1 cellular context compared by ENCODE assay signal in the genomic region with DNA sequence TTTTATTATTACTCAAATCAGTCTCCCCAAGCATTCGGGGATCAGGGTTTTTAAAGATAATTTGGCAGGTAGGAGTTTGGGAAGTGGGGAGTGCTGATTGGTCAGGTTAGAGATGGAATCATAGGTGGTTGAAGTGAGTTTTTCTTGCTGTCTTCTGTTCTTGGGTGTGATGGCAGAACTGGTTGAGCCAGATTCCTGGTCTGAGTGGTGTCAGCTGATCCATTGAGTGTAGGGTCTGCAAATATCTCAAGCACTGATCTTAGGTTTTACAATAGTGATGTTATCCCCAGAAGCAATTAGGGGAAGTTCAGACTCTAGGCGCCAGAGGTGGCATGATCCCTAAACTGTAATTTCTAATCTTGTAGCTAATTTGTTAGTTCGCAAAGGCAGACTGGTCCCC.
TF ChIP-seq lines count a peak whose summit lies in the region.

No MANE protein-coding gene starts in this region.

TF ChIP-seq in K562, 482 proteins besides CTCF, POLR2A, EP300 and RAD21:
- TF ChIP-seq MCM3 (IDR thresholded peaks at IDR 0.05) (no peak), ZNF274 (IDR thresholded peaks at IDR 0.05; ENCODE audit: borderline replicate concordance, low read depth, low read length) (no peak), CHD2 (IDR thresholded peaks at IDR 0.05; ENCODE audit: low read depth, low read length) (no peak), SAFB (IDR thresholded peaks at IDR 0.05; ENCODE audit: borderline replicate concordance, low read depth, low read length) (no peak), MECOM (CRISPR knock-in tag; IDR thresholded peaks at IDR 0.05) (no peak), TARDBP (IDR thresholded peaks at IDR 0.05) (no peak), HNRNPLL (IDR thresholded peaks at IDR 0.05; ENCODE audit: low read depth, low read length, poor library complexity, severe bottlenecking) (no peak), E2F8 (IDR thresholded peaks at IDR 0.05; ENCODE audit: low read depth, partially characterized antibody) (no peak), ZNF668 (CRISPR knock-in tag; IDR thresholded peaks at IDR 0.05) (no peak), NFIX (CRISPR knock-in tag; IDR thresholded peaks at IDR 0.05; ENCODE audit: low read depth) (no peak), MCM5 (IDR thresholded peaks at IDR 0.05; ENCODE audit: low read depth) (no peak), GTF2E2 (tag; IDR thresholded peaks at IDR 0.05) (no peak), VEZF1 (CRISPR knock-in tag; IDR thresholded peaks at IDR 0.05) (no peak), RBM15 (IDR thresholded peaks at IDR 0.05; ENCODE audit: insufficient read depth, low read length) (no peak), CXXC5 (CRISPR knock-in tag; IDR thresholded peaks at IDR 0.05) (no peak), HES1 (IDR thresholded peaks at IDR 0.05; ENCODE audit: low read depth) (no peak)
- TF ChIP-seq, protein P1, sequence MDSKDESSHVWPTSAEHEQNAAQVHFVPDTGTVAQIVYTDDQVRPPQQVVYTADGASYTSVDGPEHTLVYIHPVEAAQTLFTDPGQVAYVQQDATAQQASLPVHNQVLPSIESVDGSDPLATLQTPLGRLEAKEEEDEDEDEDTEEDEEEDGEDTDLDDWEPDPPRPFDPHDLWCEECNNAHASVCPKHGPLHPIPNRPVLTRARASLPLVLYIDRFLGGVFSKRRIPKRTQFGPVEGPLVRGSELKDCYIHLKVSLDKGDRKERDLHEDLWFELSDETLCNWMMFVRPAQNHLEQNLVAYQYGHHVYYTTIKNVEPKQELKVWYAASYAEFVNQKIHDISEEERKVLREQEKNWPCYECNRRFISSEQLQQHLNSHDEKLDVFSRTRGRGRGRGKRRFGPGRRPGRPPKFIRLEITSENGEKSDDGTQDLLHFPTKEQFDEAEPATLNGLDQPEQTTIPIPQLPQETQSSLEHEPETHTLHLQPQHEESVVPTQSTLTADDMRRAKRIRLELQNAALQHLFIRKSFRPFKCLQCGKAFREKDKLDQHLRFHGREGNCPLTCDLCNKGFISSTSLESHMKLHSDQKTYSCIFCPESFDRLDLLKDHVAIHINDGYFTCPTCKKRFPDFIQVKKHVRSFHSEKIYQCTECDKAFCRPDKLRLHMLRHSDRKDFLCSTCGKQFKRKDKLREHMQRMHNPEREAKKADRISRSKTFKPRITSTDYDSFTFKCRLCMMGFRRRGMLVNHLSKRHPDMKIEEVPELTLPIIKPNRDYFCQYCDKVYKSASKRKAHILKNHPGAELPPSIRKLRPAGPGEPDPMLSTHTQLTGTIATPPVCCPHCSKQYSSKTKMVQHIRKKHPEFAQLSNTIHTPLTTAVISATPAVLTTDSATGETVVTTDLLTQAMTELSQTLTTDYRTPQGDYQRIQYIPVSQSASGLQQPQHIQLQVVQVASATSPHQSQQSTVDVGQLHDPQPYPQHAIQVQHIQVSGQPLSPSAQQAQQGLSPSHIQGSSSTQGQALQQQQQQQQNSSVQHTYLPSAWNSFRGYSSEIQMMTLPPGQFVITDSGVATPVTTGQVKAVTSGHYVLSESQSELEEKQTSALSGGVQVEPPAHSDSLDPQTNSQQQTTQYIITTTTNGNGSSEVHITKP (IDR thresholded peaks at IDR 0.05; ENCODE audit: partially characterized antibody) = no peak
- TF ChIP-seq, protein P2, sequence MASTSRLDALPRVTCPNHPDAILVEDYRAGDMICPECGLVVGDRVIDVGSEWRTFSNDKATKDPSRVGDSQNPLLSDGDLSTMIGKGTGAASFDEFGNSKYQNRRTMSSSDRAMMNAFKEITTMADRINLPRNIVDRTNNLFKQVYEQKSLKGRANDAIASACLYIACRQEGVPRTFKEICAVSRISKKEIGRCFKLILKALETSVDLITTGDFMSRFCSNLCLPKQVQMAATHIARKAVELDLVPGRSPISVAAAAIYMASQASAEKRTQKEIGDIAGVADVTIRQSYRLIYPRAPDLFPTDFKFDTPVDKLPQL (IDR thresholded peaks at IDR 0.05; ENCODE audit: extremely low read depth, insufficient read length) = no peak
